In genomic region chr11:128904303-128904871, GRCh38 we compare ENCODE assay signal across 10 cellular contexts. TPM values are rescaled to one million over a fixed set of nuclear protein-coding genes. Genes with fewer than 3 reads are reported as not detected.
DNase-seq lines count a peak whose midpoint lies in the region; ATAC-seq, FAIRE-seq and TF ChIP-seq lines count a peak whose summit lies in the region.
"Had no signal": no experiment of that assay in that cellular context is flagged by ENCODE, and none has a peak within 500 bp of the region (broad histone marks: within the 10 kb centered on the region; RNA-seq: fewer than 3 reads in every experiment).

No MANE protein-coding gene starts in this region.

- H3K9me3 ChIP-seq in kidney (ENCODE audit: control insufficient read depth in 1 of 2, low read length in 2 of 2), result no peaks in the 10 kb centered on the region

- ATAC-seq in activated B cell treated with CpG ODN at 0.5 μM for 24 hours (ENCODE audit: low read depth) (no peak), GM18868 (IDR thresholded peaks at IDR 0.05; ENCODE audit: unreplicated experiment) (no peak)

- peaks cover 20% of the 10 kb centered on the region for H3K4me1 Mint-ChIP-seq in activated naive CD8-positive, alpha-beta T cell (ENCODE audit: low read depth)
- H3K4me1 Mint-ChIP-seq in activated naive CD8-positive, alpha-beta T cell treated with anti-CD3 and anti-CD28 coated beads for 36 hours, result peaks cover 12% of the 10 kb centered on the region
- peaks cover 26% of the 10 kb centered on the region for H3K4me1 Mint-ChIP-seq in activated B cell treated with CpG ODN at 0.5 μM for 24 hours

- no peak for TF ChIP-seq CTCF in activated B cell treated with CpG ODN at 0.5 μM for 24 hours (IDR thresholded peaks at IDR 0.05)
- no peak for TF ChIP-seq CTCF in kidney (IDR thresholded peaks at IDR 0.05; ENCODE audit: borderline replicate concordance, extremely low read depth, insufficient read depth)

- no peaks in the 10 kb centered on the region for H3K36me3 Mint-ChIP-seq in activated naive CD8-positive, alpha-beta T cell
- no peaks in the 10 kb centered on the region for H3K36me3 Mint-ChIP-seq in activated naive CD8-positive, alpha-beta T cell treated with anti-CD3 and anti-CD28 coated beads for 36 hours
- H3K36me3 Mint-ChIP-seq in activated B cell treated with CpG ODN at 0.5 μM for 24 hours (ENCODE audit: low read depth), result no peaks in the 10 kb centered on the region

- CTCF ChIA-PET in activated B cell treated with CpG ODN at 0.5 μM for 24 hours (lab: Charles Lee), result interaction anchor here (0.7 to 5.2 kb wide), 3 partner anchors 19 to 728 kb away, joined by 3 to 30 read pairs (median 4); no protein-coding TSS in a partner anchor

- no peak overlapping the region for H3K4me3 ChIP-seq in kidney (ENCODE audit: low read length in 2 of 2)

- H3K9ac ChIP-seq in kidney (ENCODE audit: low read length in 2 of 2), result no peak overlapping the region
- H3K9ac ChIP-seq: parathyroid adenoma had no signal

- DNase-seq in activated naive CD8-positive, alpha-beta T cell treated with anti-CD3 and anti-CD28 coated beads for 36 hours, result no peak
- DNase-seq in activated B cell treated with CpG ODN at 0.5 μM for 24 hours (no peak), kidney (peak; percentile 68), superior temporal gyrus (ENCODE audit: extremely low spot score) (peak; percentile 56), SHP77 treated with DMSO at 0.1 percent for 48 hours (lab: John Stamatoyannopoulos, UW) (no peak), epidermal melanocyte (ENCODE audit: insufficient read length, low spot score) (no peak)

- H3K9me3 Mint-ChIP-seq in activated naive CD8-positive, alpha-beta T cell (ENCODE audit: low read depth), result no peaks in the 10 kb centered on the region
- no peaks in the 10 kb centered on the region for H3K9me3 Mint-ChIP-seq in activated naive CD8-positive, alpha-beta T cell treated with anti-CD3 and anti-CD28 coated beads for 36 hours
- no peaks in the 10 kb centered on the region for H3K9me3 Mint-ChIP-seq in activated B cell treated with CpG ODN at 0.5 μM for 24 hours

- peaks cover 4 to 10% of the 10 kb centered on the region in 2 donors for H3K4me1 ChIP-seq in kidney (ENCODE audit: control insufficient read depth in 1 of 2, insufficient read depth in 1 of 2, low read depth in 1 of 2, low read length in 2 of 2)
- H3K4me1 ChIP-seq: parathyroid adenoma had no signal

- FAIRE-seq in kidney (lab: Jason Lieb, UNC), result no peak

- no peak overlapping the region for H3K27ac ChIP-seq in kidney (ENCODE audit: low read depth in 2 of 2, low read length in 2 of 2)
- H3K27ac ChIP-seq: parathyroid adenoma had no signal

- H3K27me3 Mint-ChIP-seq in activated naive CD8-positive, alpha-beta T cell, result peaks cover 9% of the 10 kb centered on the region
- peaks cover 48% of the 10 kb centered on the region for H3K27me3 Mint-ChIP-seq in activated naive CD8-positive, alpha-beta T cell treated with anti-CD3 and anti-CD28 coated beads for 36 hours
- H3K27me3 Mint-ChIP-seq in activated B cell treated with CpG ODN at 0.5 μM for 24 hours, result peaks cover 49% of the 10 kb centered on the region

- intact Hi-C loops in activated B cell treated with CpG ODN at 0.5 μM for 24 hours (cut with micrococcal nuclease) (loop anchor here (2.0 kb wide), 1 partner anchor 24 kb away; no protein-coding TSS in a partner anchor), kidney (cut with DNase I) (no loop called here)

- no peaks in the 10 kb centered on the region for H3K36me3 ChIP-seq in kidney (ENCODE audit: control insufficient read depth in 1 of 2, insufficient read depth in 2 of 2, low read length in 2 of 2)

- H3K27ac Mint-ChIP-seq in activated naive CD8-positive, alpha-beta T cell, result no peak overlapping the region
- no peak overlapping the region for H3K27ac Mint-ChIP-seq in activated naive CD8-positive, alpha-beta T cell treated with anti-CD3 and anti-CD28 coated beads for 36 hours
- no peak overlapping the region for H3K27ac Mint-ChIP-seq in activated B cell treated with CpG ODN at 0.5 μM for 24 hours

- peak overlapping the region; percentile 76 for H3K4me3 Mint-ChIP-seq in activated naive CD8-positive, alpha-beta T cell
- no peak overlapping the region for H3K4me3 Mint-ChIP-seq in activated naive CD8-positive, alpha-beta T cell treated with anti-CD3 and anti-CD28 coated beads for 36 hours
- peak overlapping the region; percentile 79 for H3K4me3 Mint-ChIP-seq in activated B cell treated with CpG ODN at 0.5 μM for 24 hours

- POLR2A ChIA-PET in activated B cell treated with CpG ODN at 0.5 μM for 24 hours (lab: Charles Lee), result no interaction called here

RNA-seq across cellular contexts. Expression of gene KCNJ5, which starts 13.2 kb away (rescaled TPM):
- total RNA-seq in activated naive CD8-positive, alpha-beta T cell treated with anti-CD3 and anti-CD28 coated beads for 36 hours, result not detected
- not detected in 2 replicates for total RNA-seq in activated B cell treated with CpG ODN at 0.5 μM for 24 hours
- total RNA-seq in kidney, result 6.5 TPM
- 5.7 TPM for polyA plus RNA-seq in kidney (ENCODE audit: insufficient read depth, low read depth, low replicate concordance)
- polyA plus RNA-seq: BJ had no signal

RNA-seq across cellular contexts. Expression of gene KCNJ1, which starts 37.3 kb away (rescaled TPM):
- not detected for total RNA-seq in activated naive CD8-positive, alpha-beta T cell treated with anti-CD3 and anti-CD28 coated beads for 36 hours
- total RNA-seq in activated B cell treated with CpG ODN at 0.5 μM for 24 hours, result 0.20 TPM in 1 of 2 replicates, not detected in the other
- 175 TPM for total RNA-seq in kidney
- 355 TPM for polyA plus RNA-seq in kidney (ENCODE audit: insufficient read depth, low read depth, low replicate concordance)
- polyA plus RNA-seq: BJ had no signal

RNA-seq across cellular contexts. Expression of gene TP53AIP1, which starts 38.3 kb away (rescaled TPM):
- total RNA-seq in activated naive CD8-positive, alpha-beta T cell treated with anti-CD3 and anti-CD28 coated beads for 36 hours, result not detected
- not detected in 2 replicates for total RNA-seq in activated B cell treated with CpG ODN at 0.5 μM for 24 hours
- 0.82 TPM for total RNA-seq in kidney
- polyA plus RNA-seq in kidney (ENCODE audit: insufficient read depth, low read depth, low replicate concordance), result 5.3 TPM
- polyA plus RNA-seq: BJ had no signal

Comparison
In these comparisons a context has a peak if more than half of its experiments do, and no peak if none do; other contexts are left out.
1. DNase-seq: peak in kidney (single experiment) and superior temporal gyrus (single experiment); none in activated naive CD8-positive, alpha-beta T cell treated with anti-CD3 and anti-CD28 coated beads for 36 hours (single experiment), activated B cell treated with CpG ODN at 0.5 μM for 24 hours (single experiment), SHP77 treated with DMSO at 0.1 percent for 48 hours (single experiment) and epidermal melanocyte (single experiment).
2. RNA of gene KCNJ1, which starts 37.3 kb away (total RNA-seq): 175 TPM in kidney (single experiment); not detected in activated naive CD8-positive, alpha-beta T cell treated with anti-CD3 and anti-CD28 coated beads for 36 hours and 0.20 TPM in activated B cell treated with CpG ODN at 0.5 μM for 24 hours; every median in the first group is over 100 times any median in the second.